In genomic region chr20:53786445-53787267, GRCh38 we compare ENCODE assay signal across 1 cellular context.
TF ChIP-seq lines count a peak whose summit lies in the region.

No MANE protein-coding gene starts in this region.

TF ChIP-seq in GM12878, 131 proteins besides CTCF, POLR2A, EP300 and RAD21 (continued from another document):
- 0 out of 2 replicates have a peak, but pooled peaks have one; percentile 20 for TF ChIP-seq ZNF687 (IDR thresholded peaks at IDR 0.05)
- peak; percentile 38; the same call in 1 of the 2 replicates for TF ChIP-seq ZNF384 (IDR thresholded peaks at IDR 0.05; ENCODE audit: borderline replicate concordance, low read depth, low read length)
- TF ChIP-seq MEF2B (IDR thresholded peaks at IDR 0.05; ENCODE audit: partially characterized antibody, poor library complexity, severe bottlenecking), result peak; percentile 16
- TF ChIP-seq NR2F1 (conservative IDR thresholded peaks at IDR 0.05), result 0 out of 2 replicates have a peak, but pooled peaks have one; percentile 26
- peak in 1 of 2 experiments; percentile 79; a peak in 1 of 4 replicates for TF ChIP-seq ETV6 (conservative IDR thresholded peaks at IDR 0.05 in 1 of 2, IDR thresholded peaks at IDR 0.05 in 1 of 2; ENCODE audit: borderline replicate concordance in 1 of 2, low read depth in 1 of 2)
- TF ChIP-seq ASH2L (IDR thresholded peaks at IDR 0.05; ENCODE audit: borderline replicate concordance, low read depth), result no peak
- no peak for TF ChIP-seq CBX5 (IDR thresholded peaks at IDR 0.05; ENCODE audit: low read depth)
- peak; percentile 80 for TF ChIP-seq NFXL1 (IDR thresholded peaks at IDR 0.05; ENCODE audit: borderline replicate concordance)
